Comparison of ENCODE assay signal across 1 cellular context in the genomic region with DNA sequence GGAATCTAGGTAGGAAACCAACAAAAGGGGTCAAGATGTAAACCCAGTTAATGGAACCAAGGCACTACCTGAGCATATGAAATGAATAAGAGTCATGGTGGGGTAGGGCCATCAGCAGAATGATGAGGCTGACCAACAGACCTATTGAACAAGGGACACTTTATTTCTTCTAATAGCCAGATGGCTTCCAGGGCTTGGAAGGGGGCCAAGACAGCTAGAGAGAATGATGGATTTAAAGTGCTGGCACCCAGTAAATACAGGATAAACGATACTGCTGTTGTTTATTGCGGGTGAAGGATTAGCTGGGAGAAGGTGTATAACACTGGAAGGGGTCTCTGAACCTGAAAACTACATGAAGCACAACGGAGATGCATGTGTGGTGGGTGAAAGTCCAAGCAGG.
TF ChIP-seq lines count a peak whose summit lies in the region.

No MANE protein-coding gene starts in this region.

TF ChIP-seq in SK-N-SH treated with all-trans-retinoic acid at 6 μM for 48 hours, 23 proteins besides CTCF, POLR2A, EP300 and RAD21 (continued from another document):
- TF ChIP-seq TOX (CRISPR knock-in tag; IDR thresholded peaks at IDR 0.05; ENCODE audit: borderline replicate concordance) (no peak), ARNTL (CRISPR knock-in tag; IDR thresholded peaks at IDR 0.05; ENCODE audit: borderline replicate concordance, low read depth) (no peak)
